9 cellular contexts compared by ENCODE assay signal in genomic region chr3:39541917-39542329, GRCh38.
A peak's percentile ranks its signal among the peaks of the same experiment; 100 is the strongest.
DNase-seq lines count a peak whose midpoint lies in the region; ATAC-seq, FAIRE-seq and TF ChIP-seq lines count a peak whose summit lies in the region.
"Had no signal": no experiment of that assay in that cellular context is flagged by ENCODE, and none has a peak within 500 bp of the region (broad histone marks: within the 10 kb centered on the region; RNA-seq: fewer than 3 reads in every experiment).

No MANE protein-coding gene starts in this region.

- POLR2A ChIA-PET in HEK293T (lab: Yijun Ruan, JAX): no interaction called here

- H2AFZ ChIP-seq in keratinocyte (ENCODE audit: control insufficient read depth, low read length): no peak overlapping the region

- ATAC-seq in GM21381 (IDR thresholded peaks at IDR 0.05; ENCODE audit: unreplicated experiment) (no peak), GM21737 (IDR thresholded peaks at IDR 0.05; ENCODE audit: unreplicated experiment) (no peak)

- no peak overlapping the region for H3K4me3 ChIP-seq in keratinocyte (ENCODE audit: control insufficient read depth in 2 of 3, extremely low read depth in 1 of 3, insufficient read depth in 2 of 3, low read depth in 1 of 3, low read length in 3 of 3)

- no peak overlapping the region for H3K27ac ChIP-seq in keratinocyte (ENCODE audit: control insufficient read depth, insufficient read depth, low read length)
- H3K27ac ChIP-seq: epithelial cell of prostate had no signal

- DNase-seq in AG09319 (ENCODE audit: extremely low read depth, low read depth): no peak
- no peak for DNase-seq in HEK293T (ENCODE audit: extremely low spot score)
- no peak for DNase-seq in keratinocyte (ENCODE audit: low read depth, low spot score)
- no peak for DNase-seq in activated CD4-positive, alpha-beta T cell treated with anti-CD3 and anti-CD28 coated beads, Interleukin-2, amount 50 U/mL, for 1 hour
- DNase-seq in stimulated activated CD4-positive, alpha-beta T cell treated with anti-CD3 and anti-CD28 coated beads, Interleukin-4, amount 100 ng/mL, for 1 hour: no peak

- no peaks in the 10 kb centered on the region for H3K36me3 ChIP-seq in keratinocyte (ENCODE audit: control insufficient read depth in 2 of 2, extremely low read depth in 1 of 2, insufficient read depth in 2 of 2, low read length in 2 of 2)

- H3K9me3 ChIP-seq in keratinocyte (ENCODE audit: control insufficient read depth, low read depth, low read length): no peaks in the 10 kb centered on the region

- no peak overlapping the region for H3K9ac ChIP-seq in keratinocyte (ENCODE audit: control insufficient read depth, extremely low read depth, insufficient read depth, low read length)

- H3K9me1 ChIP-seq in keratinocyte (ENCODE audit: control insufficient read depth, extremely low read depth, insufficient read depth, low read length): no peaks in the 10 kb centered on the region

- CTCF ChIA-PET in HEK293T (lab: Yijun Ruan, JAX): interaction anchor here (0.7 to 1.1 kb wide), 4 partner anchors 32 to 721 kb away, joined by 3 to 4 read pairs (median 3); no protein-coding TSS in a partner anchor

- H3K27me3 ChIP-seq in keratinocyte (ENCODE audit: control insufficient read depth, extremely low read depth, insufficient read depth, low read length): no peaks in the 10 kb centered on the region

- H4K20me1 ChIP-seq in keratinocyte (ENCODE audit: control insufficient read depth, extremely low read depth, insufficient read depth, low read length): no peaks in the 10 kb centered on the region

- H3K4me2 ChIP-seq in keratinocyte (ENCODE audit: control insufficient read depth, extremely low read depth, insufficient read depth, low read depth, low read length): no peak overlapping the region

- peak; percentile 56 for TF ChIP-seq CTCF in AG09319 (IDR thresholded peaks at IDR 0.05; ENCODE audit: low read depth, low read length)
- peak in 2 of 3 experiments; percentile 35 to 42 for TF ChIP-seq CTCF in keratinocyte (optimal IDR thresholded peaks at IDR 0.05 in 1 of 3, IDR thresholded peaks at IDR 0.05 in 1 of 3, conservative IDR thresholded peaks at IDR 0.05 in 1 of 3; ENCODE audit: extremely low read depth in 1 of 3, insufficient read depth in 2 of 3, low read length in 3 of 3)

- dilution Hi-C loops in keratinocyte (cut with MboI; ENCODE audit: extremely low pct_ligation_motif_present, low sequenced_read_pairs): no loop called here

- FAIRE-seq in TTC549 (lab: Jason Lieb, UNC) (peak; percentile 76), keratinocyte (lab: Jason Lieb, UNC) (peak; percentile 29)

- H3K79me2 ChIP-seq in keratinocyte (ENCODE audit: control insufficient read depth, insufficient read depth, low read length): no peaks in the 10 kb centered on the region

- no peaks in the 10 kb centered on the region for H3K4me1 ChIP-seq in keratinocyte (ENCODE audit: control insufficient read depth, extremely low read depth, insufficient read depth, low read length)

TF ChIP-seq in HEK293T, 16 proteins besides CTCF, POLR2A, EP300 and RAD21:
- no peak for TF ChIP-seq HDGF (IDR thresholded peaks at IDR 0.05; ENCODE audit: borderline replicate concordance)
- peak; percentile 35; the same call in 1 of the 2 replicates for TF ChIP-seq FOXM1 (IDR thresholded peaks at IDR 0.05; ENCODE audit: borderline replicate concordance)
- TF ChIP-seq ZNF384 (IDR thresholded peaks at IDR 0.05): no peak
- TF ChIP-seq SUZ12 (IDR thresholded peaks at IDR 0.05): no peak
- TF ChIP-seq TARDBP (IDR thresholded peaks at IDR 0.05): no peak
